In genomic region chr17:76141212-76142043, GRCh38 we compare ENCODE assay signal across 8 cellular contexts. TPM values are rescaled to one million over a fixed set of nuclear protein-coding genes. Genes with fewer than 3 reads are reported as not detected.
DNase-seq lines count a peak whose midpoint lies in the region; ATAC-seq and TF ChIP-seq lines count a peak whose summit lies in the region.

FOXJ1 (minus strand) TSS chr17:76141245; CDS start chr17:76140395, 850 bp downstream.

- peaks cover 16% of the 10 kb centered on the region for H3K27me3 ChIP-seq in layer of hippocampus (ENCODE audit: control insufficient read depth, insufficient read depth, low read length)

- DNase-seq in NCI-H446 treated with DMSO at 0.1 percent for 48 hours (lab: John Stamatoyannopoulos, UW) (peak; percentile 77), chondrocyte (ENCODE audit: low spot score) (peak; percentile 93)
- peak; percentile 80 to 85 for DNase-seq in activated CD4-positive, alpha-beta T cell treated with anti-CD3 and anti-CD28 coated beads for 24 hours (ENCODE audit: low read depth in 2 of 2)
- DNase-seq in stimulated activated CD4-positive, alpha-beta T cell treated with anti-CD3 and anti-CD28 coated beads, Interleukin-15, amount 100 ng/mL, for 24 hours, result peak; percentile 91

- no peaks in the 10 kb centered on the region for H3K36me3 Mint-ChIP-seq in chondrocyte (ENCODE audit: low read depth)

- TF ChIP-seq CTCF in chondrocyte (IDR thresholded peaks at IDR 0.05), result no peak

- H3K27ac Mint-ChIP-seq in chondrocyte (ENCODE audit: unreplicated experiment), result no peak within 1 kb of the TSS

- ATAC-seq in GM18498 (IDR thresholded peaks at IDR 0.05; ENCODE audit: unreplicated experiment) (peak; percentile 87), HG03354 (IDR thresholded peaks at IDR 0.05; ENCODE audit: poor library complexity, severe bottlenecking, unreplicated experiment) (peak; percentile 69), GM21717 (IDR thresholded peaks at IDR 0.05; ENCODE audit: unreplicated experiment) (no peak)

- peaks cover 22% of the 10 kb centered on the region for H3K4me1 Mint-ChIP-seq in chondrocyte (ENCODE audit: low read depth)

- H3K4me3 Mint-ChIP-seq in chondrocyte (ENCODE audit: unreplicated experiment), result peak within 1 kb of the TSS; percentile 71

- no peaks in the 10 kb centered on the region for H3K9me3 Mint-ChIP-seq in chondrocyte (ENCODE audit: low read depth)

- H3K27ac ChIP-seq in layer of hippocampus (ENCODE audit: low read depth, low read length), result peak within 1 kb of the TSS; percentile 18

- H3K27me3 Mint-ChIP-seq in chondrocyte (ENCODE audit: low read depth), result peaks cover 12% of the 10 kb centered on the region

RNA-seq across cellular contexts. Expression of gene FOXJ1, which starts in this region (rescaled TPM):
- total RNA-seq in chondrocyte, result 0.12 TPM in 1 of 3 replicates, not detected in the others

Comparison
In these comparisons a context has a peak if more than half of its experiments do, and no peak if none do; other contexts are left out.
1. Peak in DNase-seq in chondrocyte; RNA of the gene not detected or under 1 TPM.